1 cellular context compared by ENCODE assay signal in the genomic region with DNA sequence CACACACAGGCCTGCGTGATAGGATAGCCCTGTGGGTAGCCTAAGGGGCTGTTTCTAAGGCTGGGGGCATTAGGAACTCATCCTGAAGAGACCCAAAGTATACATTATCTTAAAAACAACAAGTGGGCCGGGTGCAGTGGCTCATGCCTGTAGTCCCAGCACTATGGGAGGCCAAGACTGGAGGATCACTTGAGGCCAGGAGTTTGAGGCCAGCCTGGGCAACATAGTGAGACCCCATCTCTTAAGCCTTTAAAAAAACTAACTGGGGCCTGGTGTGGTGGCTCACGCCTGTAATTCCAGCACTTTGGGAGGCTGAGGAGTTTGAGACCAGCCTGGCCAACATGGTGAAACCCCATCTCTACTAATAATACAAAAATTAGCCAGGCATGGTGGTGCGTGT. TPM values are rescaled to one million over a fixed set of nuclear protein-coding genes. Genes with fewer than 3 reads are reported as not detected.
"Had no signal": no experiment of that assay in that cellular context is flagged by ENCODE, and none has a peak within 500 bp of the region (broad histone marks: within the 10 kb centered on the region; RNA-seq: fewer than 3 reads in every experiment).

No MANE protein-coding gene starts in this region.

RNA-seq across cellular contexts. Expression of a gene that starts 0.8 kb away (rescaled TPM):
- total RNA-seq: Right ventricle myocardium superior had no signal
